Comparison of ENCODE assay signal across 8 cellular contexts in the genomic region with DNA sequence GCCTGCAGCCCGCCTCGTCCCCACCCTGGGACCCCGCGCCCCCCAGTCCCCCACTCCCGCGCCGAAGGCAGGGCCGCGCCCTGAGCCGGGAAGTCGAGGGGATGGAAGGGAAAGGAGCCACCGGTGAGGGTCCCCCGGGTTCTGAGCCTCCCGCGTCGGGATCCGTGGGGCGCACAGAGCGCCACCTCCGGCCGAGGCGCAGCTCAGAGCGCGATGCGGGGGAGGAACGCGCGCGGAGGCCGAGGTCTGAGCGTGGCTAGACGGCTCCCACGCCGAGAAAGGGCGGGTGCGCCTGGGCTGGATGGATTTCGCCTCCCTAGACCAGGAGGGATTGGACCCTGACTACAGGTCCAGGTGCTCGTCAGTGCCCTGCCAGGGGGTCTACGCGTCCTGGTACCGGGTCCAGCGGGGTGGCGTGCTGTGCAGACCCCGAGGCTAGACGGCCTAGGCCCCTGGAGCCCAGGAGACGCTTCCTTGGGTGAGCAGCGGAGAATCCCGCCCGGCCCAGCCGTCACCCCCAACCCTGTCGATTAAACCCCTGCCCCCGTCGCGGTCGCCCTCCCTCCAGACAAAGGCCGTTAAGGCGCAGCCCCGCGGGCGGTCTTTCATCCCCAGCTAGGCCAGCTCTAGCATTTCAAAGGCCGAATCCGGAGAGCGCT. TPM values are rescaled to one million over a fixed set of nuclear protein-coding genes. Genes with fewer than 3 reads are reported as not detected.
DNase-seq lines count a peak whose midpoint lies in the region; ATAC-seq and TF ChIP-seq lines count a peak whose summit lies in the region.

No MANE protein-coding gene starts in this region.

- H3K27me3 ChIP-seq in NT2/D1 (ENCODE audit: insufficient read depth, insufficient read length) = peaks cover 33% of the 10 kb centered on the region
- peaks cover 16 to 24% of the 10 kb centered on the region in 2 donors for H3K27me3 ChIP-seq in duodenal mucosa (ENCODE audit: control insufficient read depth in 1 of 2, insufficient read depth in 2 of 2, low read length in 2 of 2)

- CTCF ChIA-PET in AG04449 (lab: Yijun Ruan, JAX) = interaction anchor here (0.6 to 1.4 kb wide), 6 partner anchors 12 to 190 kb away, joined by 3 to 8 read pairs (median 4); no protein-coding TSS in a partner anchor
- CTCF ChIA-PET in T-cell (lab: Charles Lee) = no interaction called here

- TF ChIP-seq CTCF in AG04449 (IDR thresholded peaks at IDR 0.05; ENCODE audit: insufficient read depth, low read length, missing control alignments) (peak; percentile 21), type B pancreatic cell (conservative IDR thresholded peaks at IDR 0.05) (no peak)

- H3K36me3 Mint-ChIP-seq in naive B cell = no peaks in the 10 kb centered on the region
- H3K36me3 Mint-ChIP-seq in type B pancreatic cell = no peaks in the 10 kb centered on the region
- no peaks in the 10 kb centered on the region for H3K36me3 Mint-ChIP-seq in T-cell

- no peak for DNase-seq in AG04449 (ENCODE audit: low read depth, low spot score)
- no peak for DNase-seq in NT2/D1 (ENCODE audit: low read depth, low spot score)
- no peak for DNase-seq in naive B cell
- DNase-seq in type B pancreatic cell (ENCODE audit: extremely low spot score, unreplicated experiment) = no peak
- no peak for DNase-seq in T-cell

- H3K9me3 Mint-ChIP-seq in naive B cell (no peaks in the 10 kb centered on the region), type B pancreatic cell (no peaks in the 10 kb centered on the region), T-cell (no peaks in the 10 kb centered on the region)

- H3K27ac ChIP-seq in duodenal mucosa (ENCODE audit: low read depth, low read length) = peak overlapping the region; percentile 42

- no peak overlapping the region for H3K27ac Mint-ChIP-seq in naive B cell
- H3K27ac Mint-ChIP-seq in type B pancreatic cell = no peak overlapping the region
- no peak overlapping the region for H3K27ac Mint-ChIP-seq in T-cell

- H3K4me1 Mint-ChIP-seq in naive B cell (peaks cover 12 to 18% (median 13%) of the 10 kb centered on the region in 3 donors), type B pancreatic cell (ENCODE audit: unreplicated experiment) (peaks cover 6% of the 10 kb centered on the region), T-cell (peaks cover 6 to 20% (median 12%) of the 10 kb centered on the region in 3 donors)

- no peak for ATAC-seq in naive B cell (ENCODE audit: low read depth in 2 of 2)
- ATAC-seq in GM18909 (IDR thresholded peaks at IDR 0.05; ENCODE audit: poor library complexity, unreplicated experiment) = no peak
- ATAC-seq in GM19035 (IDR thresholded peaks at IDR 0.05; ENCODE audit: unreplicated experiment) = no peak
- ATAC-seq in T-cell (replicated peaks in 1 of 4) = no peak

- H3K4me1 ChIP-seq in NT2/D1 (ENCODE audit: insufficient read depth, insufficient read length) = peaks cover 17% of the 10 kb centered on the region
- H3K4me1 ChIP-seq in duodenal mucosa (ENCODE audit: control insufficient read depth in 1 of 2, insufficient read depth in 2 of 2, low read length in 2 of 2) = peaks cover 6 to 11% of the 10 kb centered on the region in 2 donors

- peaks cover 6% of the 10 kb centered on the region for H3K36me3 ChIP-seq in NT2/D1 (ENCODE audit: insufficient read depth, insufficient read length, low read length)
- no peaks in the 10 kb centered on the region for H3K36me3 ChIP-seq in duodenal mucosa (ENCODE audit: control insufficient read depth in 1 of 2, insufficient read depth in 2 of 2, low read length in 2 of 2)

- H3K9ac ChIP-seq in NT2/D1 (ENCODE audit: insufficient read length, low read depth) = peak overlapping the region; percentile 87
- H3K9ac ChIP-seq in duodenal mucosa (ENCODE audit: low read depth in 1 of 2, low read length in 2 of 2) = peak overlapping the region in 1 of 2 donors; percentile 19

- H3K27me3 Mint-ChIP-seq in naive B cell (peaks cover 7 to 33% (median 16%) of the 10 kb centered on the region in 3 donors), type B pancreatic cell (peaks cover 48% of the 10 kb centered on the region), T-cell (peaks cover 9 to 44% of the 10 kb centered on the region in 2 donors)

- POLR2A ChIA-PET in AG04449 (lab: Yijun Ruan, JAX) = interaction anchor here (1.0 to 2.1 kb wide), 2 partner anchors 18 to 99 kb away, joined by 3 to 7 read pairs; no protein-coding TSS in a partner anchor
- POLR2A ChIA-PET in T-cell (lab: Charles Lee) = no interaction called here

- H3K9me3 ChIP-seq in NT2/D1 (ENCODE audit: insufficient read depth, low read length) (no peaks in the 10 kb centered on the region), duodenal mucosa (ENCODE audit: control insufficient read depth in 1 of 2, low read length in 2 of 2) (no peaks in the 10 kb centered on the region)

- peak overlapping the region in 6 of 8 donors; percentile 25 to 82 (median 54) for H3K4me3 Mint-ChIP-seq in naive B cell
- no peak overlapping the region for H3K4me3 Mint-ChIP-seq in type B pancreatic cell
- H3K4me3 Mint-ChIP-seq in T-cell = peak overlapping the region in 1 of 3 donors; percentile 64

- H3K4me3 ChIP-seq in AG04449 (ENCODE audit: low read depth, low read length) = peak overlapping the region; percentile 47
- peak overlapping the region; percentile 67 for H3K4me3 ChIP-seq in NT2/D1 (ENCODE audit: insufficient read length, low read depth)
- peak overlapping the region; percentile 40 for H3K4me3 ChIP-seq in duodenal mucosa (ENCODE audit: low read depth in 1 of 2, low read length in 2 of 2)

RNA-seq across cellular contexts. Expression of a gene that starts 1.0 kb away (rescaled TPM):
- under 1 TPM in 1 of 6 donors, not detected in 5; 0.12 TPM for polyA plus RNA-seq in naive B cell (ENCODE audit: low read depth in 6 of 6)
- total RNA-seq in type B pancreatic cell (ENCODE audit: low replicate concordance) (28.1 and 49.7 TPM in 2 replicates), T-cell (under 1 TPM in 4 of 5 donors, not detected in 1; 0.58 to 0.85 (median 0.74) TPM)

Comparison
In these comparisons a context has a peak if more than half of its experiments do, and no peak if none do; other contexts are left out.
1. RNA of a gene that starts 1.0 kb away (total RNA-seq): 28.1 to 49.7 TPM in type B pancreatic cell; 0.58 to 0.85 TPM in T-cell; every median in the first group is over 10 times any median in the second.
2. Peak in every context shown above with its lines, with median percentiles within 50 percentile points of each other: H3K4me3 ChIP-seq.